In genomic region chr2:234437642-234438321, GRCh38 we compare ENCODE assay signal across 1 cellular context.
TF ChIP-seq lines count a peak whose summit lies in the region.

No MANE protein-coding gene starts in this region.

TF ChIP-seq in WTC11, 78 proteins besides CTCF, POLR2A, EP300 and RAD21 (continued from another document):
- no peak for TF ChIP-seq ZNF532 (CRISPR knock-in tag; IDR thresholded peaks at IDR 0.05; ENCODE audit: borderline replicate concordance)
- TF ChIP-seq ZNF425 (CRISPR knock-in tag; conservative IDR thresholded peaks at IDR 0.05): no peak
- TF ChIP-seq CREM (CRISPR knock-in tag; IDR thresholded peaks at IDR 0.05): no peak
- no peak for TF ChIP-seq NR3C1 (CRISPR knock-in tag; conservative IDR thresholded peaks at IDR 0.05; ENCODE audit: low read depth)
- no peak for TF ChIP-seq ZMAT4 (CRISPR knock-in tag; IDR thresholded peaks at IDR 0.05)
- TF ChIP-seq ZSCAN18 (CRISPR knock-in tag; IDR thresholded peaks at IDR 0.05): no peak
- TF ChIP-seq PRRX2 (CRISPR knock-in tag; IDR thresholded peaks at IDR 0.05): no peak
- TF ChIP-seq MLX (CRISPR knock-in tag; IDR thresholded peaks at IDR 0.05): no peak
- no peak for TF ChIP-seq USF1 (CRISPR knock-in tag; IDR thresholded peaks at IDR 0.05)
- TF ChIP-seq ZNF671 (CRISPR knock-in tag; IDR thresholded peaks at IDR 0.05): no peak
- no peak for TF ChIP-seq GRHL2 (CRISPR knock-in tag; IDR thresholded peaks at IDR 0.05; ENCODE audit: insufficient replicate concordance, severe bottlenecking)
- no peak for TF ChIP-seq ZNF263 (CRISPR knock-in tag; IDR thresholded peaks at IDR 0.05; ENCODE audit: low read depth)
- TF ChIP-seq NR2C2 (CRISPR knock-in tag; IDR thresholded peaks at IDR 0.05): no peak
- no peak for TF ChIP-seq OVOL2 (CRISPR knock-in tag; IDR thresholded peaks at IDR 0.05; ENCODE audit: borderline replicate concordance)
